ENCODE assay signal across 1 cellular context in genomic region chr14:90423166-90423565, GRCh38.
TF ChIP-seq lines count a peak whose summit lies in the region.

No MANE protein-coding gene starts in this region.

TF ChIP-seq in GM23338, 12 proteins besides CTCF, POLR2A, EP300 and RAD21 (continued from another document):
- TF ChIP-seq, protein P1, sequence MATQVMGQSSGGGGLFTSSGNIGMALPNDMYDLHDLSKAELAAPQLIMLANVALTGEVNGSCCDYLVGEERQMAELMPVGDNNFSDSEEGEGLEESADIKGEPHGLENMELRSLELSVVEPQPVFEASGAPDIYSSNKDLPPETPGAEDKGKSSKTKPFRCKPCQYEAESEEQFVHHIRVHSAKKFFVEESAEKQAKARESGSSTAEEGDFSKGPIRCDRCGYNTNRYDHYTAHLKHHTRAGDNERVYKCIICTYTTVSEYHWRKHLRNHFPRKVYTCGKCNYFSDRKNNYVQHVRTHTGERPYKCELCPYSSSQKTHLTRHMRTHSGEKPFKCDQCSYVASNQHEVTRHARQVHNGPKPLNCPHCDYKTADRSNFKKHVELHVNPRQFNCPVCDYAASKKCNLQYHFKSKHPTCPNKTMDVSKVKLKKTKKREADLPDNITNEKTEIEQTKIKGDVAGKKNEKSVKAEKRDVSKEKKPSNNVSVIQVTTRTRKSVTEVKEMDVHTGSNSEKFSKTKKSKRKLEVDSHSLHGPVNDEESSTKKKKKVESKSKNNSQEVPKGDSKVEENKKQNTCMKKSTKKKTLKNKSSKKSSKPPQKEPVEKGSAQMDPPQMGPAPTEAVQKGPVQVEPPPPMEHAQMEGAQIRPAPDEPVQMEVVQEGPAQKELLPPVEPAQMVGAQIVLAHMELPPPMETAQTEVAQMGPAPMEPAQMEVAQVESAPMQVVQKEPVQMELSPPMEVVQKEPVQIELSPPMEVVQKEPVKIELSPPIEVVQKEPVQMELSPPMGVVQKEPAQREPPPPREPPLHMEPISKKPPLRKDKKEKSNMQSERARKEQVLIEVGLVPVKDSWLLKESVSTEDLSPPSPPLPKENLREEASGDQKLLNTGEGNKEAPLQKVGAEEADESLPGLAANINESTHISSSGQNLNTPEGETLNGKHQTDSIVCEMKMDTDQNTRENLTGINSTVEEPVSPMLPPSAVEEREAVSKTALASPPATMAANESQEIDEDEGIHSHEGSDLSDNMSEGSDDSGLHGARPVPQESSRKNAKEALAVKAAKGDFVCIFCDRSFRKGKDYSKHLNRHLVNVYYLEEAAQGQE (IDR thresholded peaks at IDR 0.05; ENCODE audit: unreplicated experiment): no peak
- TF ChIP-seq JUNB (IDR thresholded peaks at IDR 0.05; ENCODE audit: unreplicated experiment) (no peak), EZH2 (IDR thresholded peaks at IDR 0.05; ENCODE audit: low read depth, unreplicated experiment) (no peak), POLR2AphosphoS5 (IDR thresholded peaks at IDR 0.05; ENCODE audit: low read depth) (no peak)
- TF ChIP-seq, protein P2, sequence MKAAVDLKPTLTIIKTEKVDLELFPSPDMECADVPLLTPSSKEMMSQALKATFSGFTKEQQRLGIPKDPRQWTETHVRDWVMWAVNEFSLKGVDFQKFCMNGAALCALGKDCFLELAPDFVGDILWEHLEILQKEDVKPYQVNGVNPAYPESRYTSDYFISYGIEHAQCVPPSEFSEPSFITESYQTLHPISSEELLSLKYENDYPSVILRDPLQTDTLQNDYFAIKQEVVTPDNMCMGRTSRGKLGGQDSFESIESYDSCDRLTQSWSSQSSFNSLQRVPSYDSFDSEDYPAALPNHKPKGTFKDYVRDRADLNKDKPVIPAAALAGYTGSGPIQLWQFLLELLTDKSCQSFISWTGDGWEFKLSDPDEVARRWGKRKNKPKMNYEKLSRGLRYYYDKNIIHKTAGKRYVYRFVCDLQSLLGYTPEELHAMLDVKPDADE (IDR thresholded peaks at IDR 0.05): no peak
TF ChIP-seq in GM23338: peak in this region for 0.
